In genomic region chr5:140418862-140419520, GRCh38 we compare ENCODE assay signal across 21 cellular contexts. TPM values are rescaled to one million over a fixed set of nuclear protein-coding genes. Genes with fewer than 3 reads are reported as not detected.
A peak's percentile ranks its signal among the peaks of the same experiment; 100 is the strongest.
DNase-seq lines count a peak whose midpoint lies in the region; ATAC-seq and TF ChIP-seq lines count a peak whose summit lies in the region.
"Had no signal": no experiment of that assay in that cellular context is flagged by ENCODE, and none has a peak within 500 bp of the region (broad histone marks: within the 10 kb centered on the region; RNA-seq: fewer than 3 reads in every experiment).

No MANE protein-coding gene starts in this region.

- peak overlapping the region; percentile 73 for H3K4me3 Mint-ChIP-seq in CD4-positive, alpha-beta T cell
- no peak overlapping the region for H3K4me3 Mint-ChIP-seq in H9
- peak overlapping the region; percentile 9 for H3K4me3 Mint-ChIP-seq in central memory CD8-positive, alpha-beta T cell
- peak overlapping the region in 8 of 10 donors; percentile 7 to 69 (median 36) for H3K4me3 Mint-ChIP-seq in naive thymus-derived CD8-positive, alpha-beta T cell
- H3K4me3 Mint-ChIP-seq: CD8-positive, alpha-beta T cell; HFFc6 had no signal

- H3K79me2 ChIP-seq in H9 (ENCODE audit: insufficient read depth, low read length), result peaks cover 25% of the 10 kb centered on the region; the same call in 1 of the 2 replicates

- no peak for ATAC-seq in CD4-positive, alpha-beta T cell (ENCODE audit: poor library complexity)
- no peak for ATAC-seq in central memory CD8-positive, alpha-beta T cell (replicated peaks; ENCODE audit: extremely low read depth, poor library complexity, severe bottlenecking)
- ATAC-seq in naive thymus-derived CD8-positive, alpha-beta T cell, result no peak
- ATAC-seq: CD8-positive, alpha-beta T cell had no signal

- TF ChIP-seq CTCF in CD4-positive, alpha-beta T cell (IDR thresholded peaks at IDR 0.05), result no peak
- no peak for TF ChIP-seq CTCF in H9 (conservative IDR thresholded peaks at IDR 0.05)

- no peaks in the 10 kb centered on the region for H4K20me1 ChIP-seq in H9 (ENCODE audit: control insufficient read depth, insufficient read depth, insufficient read length)

- H3K18ac ChIP-seq in H9 (ENCODE audit: insufficient read length, low read depth, low read length), result no peak overlapping the region

- no peak overlapping the region for H2BK120ac ChIP-seq in H9 (ENCODE audit: low read depth, low read length, poor library complexity, severe bottlenecking)

- H3K4me1 Mint-ChIP-seq in CD4-positive, alpha-beta T cell (ENCODE audit: low read depth), result peaks cover 62% of the 10 kb centered on the region
- peaks cover 10 to 21% of the 10 kb centered on the region in 2 experiments for H3K4me1 Mint-ChIP-seq in H9
- peaks cover 60% of the 10 kb centered on the region for H3K4me1 Mint-ChIP-seq in central memory CD8-positive, alpha-beta T cell
- peaks cover 37 to 74% (median 67%) of the 10 kb centered on the region in 4 donors for H3K4me1 Mint-ChIP-seq in naive thymus-derived CD8-positive, alpha-beta T cell

- H3K79me1 ChIP-seq in H9 (ENCODE audit: insufficient read depth, low read depth, low read length, poor library complexity, severe bottlenecking), result peaks cover 10% of the 10 kb centered on the region

- H4K91ac ChIP-seq in H9 (ENCODE audit: insufficient read length, low read depth, low read length), result no peak overlapping the region

- CTCF ChIA-PET in CD4-positive, alpha-beta T cell (lab: Charles Lee), result no interaction called here

- no peaks in the 10 kb centered on the region for H3K4me1 ChIP-seq in H9 (ENCODE audit: insufficient read depth, low read length)

- no peak overlapping the region for H2BK12ac ChIP-seq in H9 (ENCODE audit: insufficient read length, low read depth, low read length)

- no peak overlapping the region for H3K4ac ChIP-seq in H9 (ENCODE audit: low read depth, low read length)

- H2BK5ac ChIP-seq in H9 (ENCODE audit: insufficient read length, low read length), result no peak overlapping the region

- H2AFZ ChIP-seq in H9 (ENCODE audit: low read length), result no peak overlapping the region
- H2AFZ ChIP-seq: GM23248 had no signal

- intact Hi-C loops in CD4-positive, alpha-beta T cell (cut with DNase I, micrococcal nuclease), result no loop called here

- H2BK20ac ChIP-seq in H9 (ENCODE audit: low read depth, low read length, poor library complexity, severe bottlenecking), result no peak overlapping the region

- H3K27me3 Mint-ChIP-seq in CD4-positive, alpha-beta T cell, result no peaks in the 10 kb centered on the region
- H3K27me3 Mint-ChIP-seq in H9 (ENCODE audit: low read depth), result no peaks in the 10 kb centered on the region
- no peaks in the 10 kb centered on the region for H3K27me3 Mint-ChIP-seq in central memory CD8-positive, alpha-beta T cell
- H3K27me3 Mint-ChIP-seq in naive thymus-derived CD8-positive, alpha-beta T cell, result no peaks in the 10 kb centered on the region
- H3K27me3 Mint-ChIP-seq: IgD-negative memory B cell had no signal

- H3K23me2 ChIP-seq in H9 (ENCODE audit: insufficient read length, low read depth, low read length, poor library complexity, severe bottlenecking), result no peaks in the 10 kb centered on the region

- H3K4me2 ChIP-seq in H9 (ENCODE audit: insufficient read depth, insufficient read length, low read length), result no peak overlapping the region

- no peak overlapping the region for H2BK15ac ChIP-seq in H9 (ENCODE audit: low read depth, low read length)

- no peak overlapping the region for H3K27ac ChIP-seq in CD4-positive, alpha-beta T cell (ENCODE audit: low read depth, low read length)
- H3K27ac ChIP-seq in H9 (ENCODE audit: insufficient read length, low read depth, low read length), result no peak overlapping the region
- H3K27ac ChIP-seq: GM23248 had no signal

- no peak overlapping the region for H3K27ac Mint-ChIP-seq in CD4-positive, alpha-beta T cell
- peak overlapping the region in 2 of 3 experiments; percentile 40 to 62; a peak in 2 of 7 replicates for H3K27ac Mint-ChIP-seq in H9
- H3K27ac Mint-ChIP-seq in central memory CD8-positive, alpha-beta T cell (ENCODE audit: low read depth), result peak overlapping the region; percentile 77
- H3K27ac Mint-ChIP-seq in naive thymus-derived CD8-positive, alpha-beta T cell, result peak overlapping the region in 2 of 10 donors; percentile 56 to 64
- H3K27ac Mint-ChIP-seq: CD8-positive, alpha-beta T cell; HFFc6 had no signal

- H4K8ac ChIP-seq in H9 (replicated peaks; ENCODE audit: insufficient read length, low read depth, low read length), result no peak overlapping the region

- H2AK5ac ChIP-seq in H9 (ENCODE audit: insufficient read length, low read length), result no peak overlapping the region

- H3K9ac ChIP-seq in H9 (ENCODE audit: extremely low read depth, insufficient read length, low read length), result no peak overlapping the region
- H3K9ac ChIP-seq: GM23248 had no signal

- no peak overlapping the region for H4K5ac ChIP-seq in H9 (ENCODE audit: insufficient read length, low read depth, low read length)

- H3T11ph ChIP-seq in H9 (ENCODE audit: low read length), result no peak overlapping the region

- H3K9me3 Mint-ChIP-seq in CD4-positive, alpha-beta T cell, result no peaks in the 10 kb centered on the region
- no peaks in the 10 kb centered on the region for H3K9me3 Mint-ChIP-seq in H9
- H3K9me3 Mint-ChIP-seq in central memory CD8-positive, alpha-beta T cell, result no peaks in the 10 kb centered on the region
- H3K9me3 Mint-ChIP-seq in naive thymus-derived CD8-positive, alpha-beta T cell, result no peaks in the 10 kb centered on the region
- H3K9me3 Mint-ChIP-seq: CD8-positive, alpha-beta T cell; HFFc6; IgD-negative memory B cell had no signal

- H3K36me3 Mint-ChIP-seq in CD4-positive, alpha-beta T cell (ENCODE audit: low read depth), result peaks cover 46% of the 10 kb centered on the region
- peaks cover 4 to 8% (median 7%) of the 10 kb centered on the region in 3 experiments; a peak in 6 of 7 replicates for H3K36me3 Mint-ChIP-seq in H9 (ENCODE audit: insufficient read depth in 1 of 3, low read depth in 3 of 3)
- H3K36me3 Mint-ChIP-seq in central memory CD8-positive, alpha-beta T cell (ENCODE audit: insufficient read depth), result peaks cover 18% of the 10 kb centered on the region
- H3K36me3 Mint-ChIP-seq in naive thymus-derived CD8-positive, alpha-beta T cell, result peaks cover 0 to 41% (median 5%) of the 10 kb centered on the region in 3 donors

- no peak for DNase-seq in CD4-positive, alpha-beta T cell
- DNase-seq in H9 (no peak), COLO668 (lab: John Stamatoyannopoulos, UW; ENCODE audit: unreplicated experiment) (no peak), UCSD-AML1 (lab: John Stamatoyannopoulos, UW; ENCODE audit: unreplicated experiment) (no peak)
- DNase-seq in central memory CD8-positive, alpha-beta T cell (ENCODE audit: low spot score in 2 of 2), result no peak
- no peak for DNase-seq in naive thymus-derived CD8-positive, alpha-beta T cell
- DNase-seq in stimulated activated CD8-positive, alpha-beta memory T cell treated with anti-CD3 and anti-CD28 coated beads, Interleukin-4, amount 100 ng/mL, for 48 hours, result no peak
- DNase-seq in activated CD4-positive, CD25-positive, alpha-beta regulatory T cell treated with anti-CD3 and anti-CD28 coated beads, Interleukin-2, amount 50 U/mL, for 72 hours, result no peak
- DNase-seq: ACHN; CD8-positive, alpha-beta T cell; DMS79; GM23248; HFFc6; NCI-H1105 treated with DMSO at 0.1 percent for 48 hours; NCI-H1694 treated with DMSO at 0.1 percent for 48 hours; NCI-H2107; NCI-H226; NCI-H524 treated with DMSO at 0.1 percent for 48 hours; SHP77 had no signal

- H3K27me3 ChIP-seq in CD4-positive, alpha-beta T cell (ENCODE audit: control insufficient read depth, insufficient read depth, low read length), result no peaks in the 10 kb centered on the region
- H3K27me3 ChIP-seq in H9 (ENCODE audit: insufficient read depth, low read length), result no peaks in the 10 kb centered on the region

- no peak overlapping the region for H3K56ac ChIP-seq in H9 (ENCODE audit: insufficient read length, low read depth, low read length)

- WGBS in H9 (ENCODE audit: extremely low coverage, insufficient read length, low lambda C conversion rate), result no CpG with 5 or more reads among the region's 1 CpG

- no peaks in the 10 kb centered on the region for H3K9me3 ChIP-seq in CD4-positive, alpha-beta T cell (ENCODE audit: control insufficient read depth, low read length)
- H3K9me3 ChIP-seq in H9 (ENCODE audit: control insufficient read depth, low read depth, low read length), result no peaks in the 10 kb centered on the region

- no peak overlapping the region for H3K14ac ChIP-seq in H9 (ENCODE audit: insufficient read depth, low read length)

- POLR2A ChIA-PET in CD4-positive, alpha-beta T cell (lab: Charles Lee), result interaction anchor here (1.6 kb wide), 1 partner anchor 18 kb away, joined by 10 read pairs; the partner anchor contains the start of gene ANKHD1
- POLR2A ChIA-PET in naive thymus-derived CD8-positive, alpha-beta T cell (lab: Charles Lee), result interaction anchor here (0.8 kb wide), 1 partner anchor 17 kb away, joined by 3 read pairs; no protein-coding TSS in a partner anchor

- H3K23ac ChIP-seq in H9 (ENCODE audit: insufficient read length, low read depth, low read length), result no peak overlapping the region

RNA-seq across cellular contexts. Expression of gene ANKHD1, which starts 17.4 kb away (rescaled TPM):
- total RNA-seq in CD4-positive, alpha-beta T cell, result 100 to 1,000 TPM; 202 to 212 TPM
- 102 and 105 TPM in 2 replicates for total RNA-seq in H9 (2021)
- 100 to 1,000 TPM; 218 to 235 TPM for total RNA-seq in naive thymus-derived CD8-positive, alpha-beta T cell
- 10 to 100 TPM; 54.9 to 82.8 (median 63.8) TPM for polyA plus RNA-seq in naive thymus-derived CD8-positive, alpha-beta T cell

RNA-seq across cellular contexts. Expression of gene SLC4A9, which starts 59.0 kb away (rescaled TPM):
- not detected for total RNA-seq in CD4-positive, alpha-beta T cell
- 0.07 TPM in 1 of 2 replicates, not detected in the other for total RNA-seq in H9 (2021)
- total RNA-seq in naive thymus-derived CD8-positive, alpha-beta T cell, result not detected
- polyA plus RNA-seq in naive thymus-derived CD8-positive, alpha-beta T cell, result not detected
- total RNA-seq: CD8-positive, alpha-beta T cell; G401; GM23248; HFFc6 had no signal
- polyA plus RNA-seq: GM23248, IgD-negative memory B cell had no signal

Comparison
In these comparisons a context has a peak if more than half of its experiments do, and no peak if none do; other contexts are left out.
1. H3K4me3 Mint-ChIP-seq: peak in CD4-positive, alpha-beta T cell (single experiment), central memory CD8-positive, alpha-beta T cell (single experiment) and naive thymus-derived CD8-positive, alpha-beta T cell (8 of 10); none in H9 (0 of 2).